Comparison of ENCODE assay signal across 9 cellular contexts in genomic region chr12:7188557-7189397, GRCh38. TPM values are rescaled to one million over a fixed set of nuclear protein-coding genes. Genes with fewer than 3 reads are reported as not detected.
DNase-seq lines count a peak whose midpoint lies in the region; ATAC-seq, FAIRE-seq and TF ChIP-seq lines count a peak whose summit lies in the region.
"Had no signal": no experiment of that assay in that cellular context is flagged by ENCODE, and none has a peak within 500 bp of the region (broad histone marks: within the 10 kb centered on the region; RNA-seq: fewer than 3 reads in every experiment).

No MANE protein-coding gene starts in this region.

- peak overlapping the region; percentile 88 to 98 for H3K27ac ChIP-seq in kidney (ENCODE audit: low read depth in 2 of 2, low read length in 2 of 2)

- peaks cover 14 to 20% of the 10 kb centered on the region in 2 donors for H3K4me1 ChIP-seq in kidney (ENCODE audit: control insufficient read depth in 1 of 2, insufficient read depth in 1 of 2, low read depth in 1 of 2, low read length in 2 of 2)

- peak; percentile 24 for ATAC-seq in HG02981 (IDR thresholded peaks at IDR 0.05; ENCODE audit: unreplicated experiment)

- H3K4me3 ChIP-seq in kidney (ENCODE audit: low read length in 2 of 2): peak overlapping the region; percentile 90 to 99

- peaks cover 0 to 3% of the 10 kb centered on the region in 2 donors for H3K36me3 ChIP-seq in kidney (ENCODE audit: control insufficient read depth in 1 of 2, insufficient read depth in 2 of 2, low read length in 2 of 2)

- no peak for FAIRE-seq in kidney (lab: Jason Lieb, UNC)
- FAIRE-seq: G401.6 had no signal

- TF ChIP-seq CTCF in kidney (IDR thresholded peaks at IDR 0.05; ENCODE audit: borderline replicate concordance, extremely low read depth, insufficient read depth): peak; percentile 77

- no peaks in the 10 kb centered on the region for H3K9me3 ChIP-seq in kidney (ENCODE audit: control insufficient read depth in 1 of 2, low read length in 2 of 2)

- H3K9ac ChIP-seq in kidney (ENCODE audit: low read length in 2 of 2): peak overlapping the region; percentile 98 to 99

- peak; percentile 56 to 83 (median 78) for DNase-seq in NCI-H1417 (lab: John Stamatoyannopoulos, UW)
- no peak for DNase-seq in NCI-H1417 treated with DMSO at 0.1 percent for 48 hours (lab: John Stamatoyannopoulos, UW)
- peak; percentile 95 for DNase-seq in NCI-H2171 (lab: John Stamatoyannopoulos, UW)
- peak; percentile 21 to 35 (median 32) for DNase-seq in activated CD4-positive, CD25-positive, alpha-beta regulatory T cell (lab: John Stamatoyannopoulos, UW)
- DNase-seq in cerebellar nuclear complex (lab: John Stamatoyannopoulos, UW): peak; percentile 44 to 51
- peak; percentile 87 for DNase-seq in kidney
- peak; percentile 53 to 62 (median 59) for DNase-seq in stimulated activated CD4-positive, alpha-beta T cell treated with anti-CD3 and anti-CD28 coated beads, Interleukin-12 subunit alpha, Interleukin-12 subunit beta, amount 100 ng/mL, for 48 hours (ENCODE audit: low read depth in 2 of 3, low spot score in 1 of 3)

- intact Hi-C loops in kidney (cut with DNase I): no loop called here

RNA-seq across cellular contexts. Expression of gene PEX5, which starts 0.7 kb away (rescaled TPM):
- total RNA-seq in kidney: 42.3 TPM
- polyA plus RNA-seq in kidney (ENCODE audit: insufficient read depth, low read depth, low replicate concordance): 30.8 TPM

RNA-seq across cellular contexts. Expression of gene CLSTN3, which starts 58.6 kb away (rescaled TPM):
- total RNA-seq in kidney: 64.2 TPM
- polyA plus RNA-seq in kidney (ENCODE audit: insufficient read depth, low read depth, low replicate concordance): 33.0 TPM
